ENCODE assay signal across 17 cellular contexts in the genomic region with DNA sequence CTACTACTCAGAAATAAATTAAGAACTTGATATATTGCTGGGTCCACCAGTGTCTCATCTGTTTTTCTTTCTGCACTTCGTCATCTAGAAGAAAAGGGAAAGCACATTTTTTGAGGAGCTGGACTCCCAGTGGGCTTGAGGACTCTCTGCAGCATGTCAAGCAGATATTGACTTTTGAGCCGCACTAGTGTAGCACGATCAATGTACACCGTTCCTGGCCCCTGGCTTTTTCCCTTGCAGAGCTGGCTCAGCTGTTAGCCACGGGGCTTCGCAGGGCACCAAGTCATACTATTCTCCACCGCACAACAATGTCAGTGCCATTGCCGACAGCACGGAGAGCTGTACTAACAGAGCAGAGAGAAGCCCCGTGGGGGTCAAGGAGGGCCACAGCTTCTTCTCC.
DNase-seq lines count a peak whose midpoint lies in the region; ATAC-seq and TF ChIP-seq lines count a peak whose summit lies in the region.
"Had no signal": no experiment of that assay in that cellular context is flagged by ENCODE, and none has a peak within 500 bp of the region (broad histone marks: within the 10 kb centered on the region; RNA-seq: fewer than 3 reads in every experiment).

No MANE protein-coding gene starts in this region.

- H3K27ac ChIP-seq in neuronal stem cell (replicated peaks; ENCODE audit: low read length) (no peak overlapping the region), vagina (no peak overlapping the region)
- H3K27ac ChIP-seq: 22Rv1, BLaER1, C4-2B had no signal

- H3K4me3 ChIP-seq in neuronal stem cell (ENCODE audit: low read length in 2 of 2) (no peak overlapping the region), vagina (no peak overlapping the region)
- H3K4me3 ChIP-seq: BLaER1 had no signal

- no peak overlapping the region for H2BK12ac ChIP-seq in neuronal stem cell (ENCODE audit: low read length)

- peak; percentile 4 for DNase-seq in DMS79 treated with DMSO at 0.1 percent for 48 hours (lab: John Stamatoyannopoulos, UW)
- DNase-seq in DMS79 (lab: John Stamatoyannopoulos, UW), result no peak
- DNase-seq in left lobe of liver (ENCODE audit: low spot score), result no peak
- no peak for DNase-seq in neuronal stem cell (ENCODE audit: low spot score)
- no peak for DNase-seq in vagina (ENCODE audit: extremely low spot score in 2 of 2)
- no peak for DNase-seq in NCI-H1694 (lab: John Stamatoyannopoulos, UW)
- DNase-seq: Caco-2; CD4-positive, CD25-positive, alpha-beta regulatory T cell; CD8-positive, alpha-beta T cell; DMS153; DND-41; GOT3; H7; HCEC 1CT had no signal

- H3K23ac ChIP-seq in neuronal stem cell (ENCODE audit: low read depth, low read length, poor library complexity), result no peak overlapping the region

- no peak for TF ChIP-seq CTCF in vagina (IDR thresholded peaks at IDR 0.05)

- intact Hi-C loops in vagina (cut with DNase I), result no loop called here

- no peak overlapping the region for H4K91ac ChIP-seq in neuronal stem cell (ENCODE audit: low read depth, low read length, poor library complexity)

- H3K79me1 ChIP-seq in neuronal stem cell (ENCODE audit: low read depth, low read length), result no peaks in the 10 kb centered on the region

- no peak overlapping the region for H3K14ac ChIP-seq in neuronal stem cell (ENCODE audit: low read length)

- no peak overlapping the region for H3K4me2 ChIP-seq in neuronal stem cell (ENCODE audit: insufficient read depth, low read length, poor library complexity, severe bottlenecking)
- H3K4me2 ChIP-seq: BLaER1 had no signal

- no peak overlapping the region for H2BK15ac ChIP-seq in neuronal stem cell (ENCODE audit: low read length)

- H2AK5ac ChIP-seq in neuronal stem cell (ENCODE audit: low read depth, low read length), result peak overlapping the region; percentile 39

- H3K9ac ChIP-seq in neuronal stem cell (ENCODE audit: low read depth, low read length, poor library complexity), result no peak overlapping the region
- H3K9ac ChIP-seq: BLaER1 had no signal

- peak; percentile 76 for ATAC-seq in left lobe of liver
- ATAC-seq: CD8-positive, alpha-beta T cell had no signal

- no peak overlapping the region for H2BK120ac ChIP-seq in neuronal stem cell (ENCODE audit: low read depth, low read length)

- H3K9me3 ChIP-seq in neuronal stem cell (replicated peaks in 1 of 2; ENCODE audit: control insufficient read depth in 2 of 2, insufficient read depth in 1 of 2, low read depth in 1 of 2, low read length in 2 of 2) (peaks cover 0 to 2% of the 10 kb centered on the region in 2 donors), vagina (no peaks in the 10 kb centered on the region)
- H3K9me3 ChIP-seq: Caco-2 had no signal

- H2BK5ac ChIP-seq in neuronal stem cell (ENCODE audit: low read length), result no peak overlapping the region

- H3K4ac ChIP-seq in neuronal stem cell (ENCODE audit: low read length), result no peak overlapping the region

- H3K27me3 ChIP-seq in neuronal stem cell (ENCODE audit: control insufficient read depth in 3 of 3, insufficient read depth in 3 of 3, low read depth in 1 of 3, low read length in 3 of 3) (peaks cover 0 to 3% (median 0%) of the 10 kb centered on the region in 3 experiments), vagina (no peaks in the 10 kb centered on the region)
- H3K27me3 ChIP-seq: BLaER1 had no signal

- no peak overlapping the region for H4K8ac ChIP-seq in neuronal stem cell (ENCODE audit: low read depth, low read length)

- H3K18ac ChIP-seq in neuronal stem cell (ENCODE audit: low read length), result no peak overlapping the region

- no CpG with 5 or more reads among the region's 10 CpGs for WGBS in neuronal stem cell (ENCODE audit: extremely low coverage in 2 of 2, insufficient read length in 2 of 2, insufficient replicate concordance in 1 of 2), 2 donors

- no peak overlapping the region for H2AFZ ChIP-seq in neuronal stem cell (ENCODE audit: low read length)

- no peaks in the 10 kb centered on the region for H3K36me3 ChIP-seq in neuronal stem cell (replicated peaks in 1 of 2; ENCODE audit: control insufficient read depth in 2 of 2, insufficient read depth in 2 of 2, low read length in 2 of 2)
- no peaks in the 10 kb centered on the region for H3K36me3 ChIP-seq in vagina

- no peak for TF ChIP-seq POLR2A in vagina (IDR thresholded peaks at IDR 0.05)

- H3K4me1 ChIP-seq in neuronal stem cell (ENCODE audit: control insufficient read depth in 2 of 2, insufficient read depth in 1 of 2, low read depth in 1 of 2, low read length in 2 of 2), result peaks cover 0 to 4% of the 10 kb centered on the region in 2 donors
- H3K4me1 ChIP-seq in vagina, result peaks cover 8% of the 10 kb centered on the region
- H3K4me1 ChIP-seq: Caco-2 had no signal
